ENCODE assay signal across 8 cellular contexts in genomic region chr1:47179023-47179987, GRCh38. TPM values are rescaled to one million over a fixed set of nuclear protein-coding genes. Genes with fewer than 3 reads are reported as not detected.
DNase-seq lines count a peak whose midpoint lies in the region; ATAC-seq and TF ChIP-seq lines count a peak whose summit lies in the region.

No MANE protein-coding gene starts in this region.

- no peaks in the 10 kb centered on the region for H3K36me3 ChIP-seq in GM23248 (ENCODE audit: low read depth)
- H3K36me3 ChIP-seq in KOPT-K1 (ENCODE audit: insufficient read depth, low read length), result no peaks in the 10 kb centered on the region
- no peaks in the 10 kb centered on the region for H3K36me3 ChIP-seq in Peyer's patch
- H3K36me3 ChIP-seq in fibroblast of lung (ENCODE audit: control insufficient read depth, insufficient read depth, low read length), result no peaks in the 10 kb centered on the region

- H3K4me3 ChIP-seq in GM23248, result peak overlapping the region; percentile 87
- peak overlapping the region; percentile 19 to 50 (median 36) for H3K4me3 ChIP-seq in Peyer's patch
- H3K4me3 ChIP-seq in fibroblast of lung (replicated peaks in 1 of 4; ENCODE audit: control extremely low read depth in 1 of 4, insufficient read depth in 1 of 4, low read depth in 3 of 4, low read length in 4 of 4), result peak overlapping the region; percentile 4 to 65 (median 36)

- no peaks in the 10 kb centered on the region for H3K9me3 Mint-ChIP-seq in naive thymus-derived CD8-positive, alpha-beta T cell

- DNase-seq in EH (ENCODE audit: low read depth) (peak; percentile 95), GM23248 (peak; percentile 97), Peyer's patch (peak; percentile 62 to 93 (median 93)), activated T-helper 1 cell treated with Interleukin-2 at 50 U/mL for 16 hours (ENCODE audit: low read depth) (peak; percentile 34), fibroblast of lung (ENCODE audit: low read depth in 2 of 2) (peak; percentile 91 to 92)
- peak; percentile 36 to 74 (median 52) for DNase-seq in naive thymus-derived CD8-positive, alpha-beta T cell
- DNase-seq in stimulated activated naive CD4-positive, alpha-beta T cell (lab: John Stamatoyannopoulos, UW), result peak; percentile 8 to 58 (median 46)

- peak; percentile 40 to 94 (median 84) for TF ChIP-seq CTCF in Peyer's patch (IDR thresholded peaks at IDR 0.05)
- peak; percentile 89 to 91 for TF ChIP-seq CTCF in fibroblast of lung (conservative IDR thresholded peaks at IDR 0.05 in 1 of 2, IDR thresholded peaks at IDR 0.05 in 1 of 2; ENCODE audit: low read depth in 1 of 2, low read length in 2 of 2)

- H2AFZ ChIP-seq in GM23248 (peak overlapping the region; percentile 100), fibroblast of lung (ENCODE audit: low read length) (peak overlapping the region; percentile 85)

- TF ChIP-seq POLR2A in Peyer's patch (IDR thresholded peaks at IDR 0.05), result peak in 1 of 2 donors; percentile 39

- no peaks in the 10 kb centered on the region for H3K36me3 Mint-ChIP-seq in naive thymus-derived CD8-positive, alpha-beta T cell

- POLR2A ChIA-PET in naive thymus-derived CD8-positive, alpha-beta T cell (lab: Charles Lee), result no interaction called here

- H3K9ac ChIP-seq in GM23248, result peak overlapping the region; percentile 73
- no peak overlapping the region for H3K9ac ChIP-seq in fibroblast of lung (ENCODE audit: insufficient read depth, low read length)

- H3K27ac Mint-ChIP-seq in naive thymus-derived CD8-positive, alpha-beta T cell, result peak overlapping the region in 4 of 10 donors; percentile 54 to 96 (median 84)

- in situ Hi-C loops in GM23248 (cut with MboI), result no loop called here

- ATAC-seq in naive thymus-derived CD8-positive, alpha-beta T cell, result peak; percentile 71 to 72

- H3K79me2 ChIP-seq in GM23248 (ENCODE audit: insufficient read depth) (no peaks in the 10 kb centered on the region), fibroblast of lung (ENCODE audit: control insufficient read depth, insufficient read depth, low read length) (no peaks in the 10 kb centered on the region)

- peaks cover 11 to 20% (median 14%) of the 10 kb centered on the region in 4 donors for H3K4me1 Mint-ChIP-seq in naive thymus-derived CD8-positive, alpha-beta T cell

- no peaks in the 10 kb centered on the region for H3K9me2 ChIP-seq in GM23248 (ENCODE audit: insufficient read depth)

- H3F3A ChIP-seq in GM23248 (ENCODE audit: insufficient read depth), result 0 out of 2 replicates have a peak, but pooled peaks cover 3% of the 10 kb centered on the region

- H4K20me1 ChIP-seq in GM23248 (ENCODE audit: insufficient read depth) (no peaks in the 10 kb centered on the region), fibroblast of lung (ENCODE audit: control insufficient read depth, extremely low read depth, insufficient read depth, low read length) (no peaks in the 10 kb centered on the region)

- peak overlapping the region; percentile 51 for H3K27ac ChIP-seq in GM23248
- peak overlapping the region; percentile 7 for H3K27ac ChIP-seq in KOPT-K1 (ENCODE audit: low read depth, low read length, poor library complexity, severe bottlenecking)
- peak overlapping the region in 1 of 4 donors; percentile 51 for H3K27ac ChIP-seq in Peyer's patch
- H3K27ac ChIP-seq in fibroblast of lung (ENCODE audit: insufficient read depth, low read length), result no peak overlapping the region

- peak overlapping the region; percentile 62 to 92 (median 78) for H3K4me3 Mint-ChIP-seq in naive thymus-derived CD8-positive, alpha-beta T cell

- peak overlapping the region; percentile 100 for H3K4me2 ChIP-seq in GM23248 (ENCODE audit: unreplicated experiment)
- peak overlapping the region; percentile 61 for H3K4me2 ChIP-seq in fibroblast of lung (ENCODE audit: extremely low read depth, insufficient read depth, low read length)

- H3K27me3 ChIP-seq in GM23248 (replicated peaks; ENCODE audit: insufficient read depth), result 0 out of 2 replicates have a peak, but pooled peaks cover 5% of the 10 kb centered on the region
- H3K27me3 ChIP-seq in Peyer's patch, result no peaks in the 10 kb centered on the region
- H3K27me3 ChIP-seq in fibroblast of lung (ENCODE audit: control insufficient read depth, insufficient read depth, low read length), result no peaks in the 10 kb centered on the region

- 1 to 3% methylated on average over 29 to 30 of the region's 30 CpGs for WGBS in GM23248 (ENCODE audit: low coverage in 1 of 2, low lambda C conversion rate in 2 of 2, missing lambda C conversion rate in 2 of 2), 2 experiments

- H3K4me1 ChIP-seq in GM23248 (ENCODE audit: insufficient read depth) (no peaks in the 10 kb centered on the region), Peyer's patch (peaks cover 0 to 15% (median 3%) of the 10 kb centered on the region in 4 donors), fibroblast of lung (ENCODE audit: control insufficient read depth, extremely low read depth, insufficient read depth, low read length) (no peaks in the 10 kb centered on the region)

- peaks cover 17 to 84% (median 51%) of the 10 kb centered on the region in 5 donors for H3K27me3 Mint-ChIP-seq in naive thymus-derived CD8-positive, alpha-beta T cell

- H3K9me3 ChIP-seq in GM23248 (ENCODE audit: low read depth) (no peaks in the 10 kb centered on the region), KOPT-K1 (ENCODE audit: insufficient read depth, low read length, poor library complexity, severe bottlenecking) (no peaks in the 10 kb centered on the region), Peyer's patch (no peaks in the 10 kb centered on the region), fibroblast of lung (ENCODE audit: control insufficient read depth, insufficient read depth, low read depth, low read length) (no peaks in the 10 kb centered on the region)

RNA-seq across cellular contexts. Expression of gene PDZK1IP1, which starts 10.5 kb away (rescaled TPM):
- not detected in 2 replicates for total RNA-seq in GM23248 (2014; rRNA removed; shearing (Covaris generic))
- polyA plus RNA-seq in GM23248 (2016; fragmentation: Nextera tagmentation; extraction: Ambion mirVana) (not detected in 2 replicates), fibroblast of lung (not detected in 2 replicates)
- total RNA-seq in Peyer's patch (100 to 1,000 TPM in 2 of 4 donors, 10 to 100 TPM in 1, 1 to 10 TPM in 1; 5.8 to 224 (median 104) TPM), fibroblast of lung (not detected in 2 replicates)
- polyA plus RNA-seq in fibroblast of lung (2012), result not detected in 2 replicates
- polyA minus RNA-seq in fibroblast of lung (ENCODE audit: low replicate concordance), result not detected in 2 replicates
- total RNA-seq in naive thymus-derived CD8-positive, alpha-beta T cell, result not detected
- polyA plus RNA-seq in naive thymus-derived CD8-positive, alpha-beta T cell, result not detected

RNA-seq across cellular contexts. Expression of gene CYP4A22, which starts 42.1 kb away (rescaled TPM):
- not detected in 2 replicates for total RNA-seq in GM23248 (2014; rRNA removed; shearing (Covaris generic))
- polyA plus RNA-seq in GM23248 (2016; fragmentation: Nextera tagmentation; extraction: Ambion mirVana) (not detected in 2 replicates), fibroblast of lung (not detected in 2 replicates)
- total RNA-seq in Peyer's patch (under 1 TPM in 2 of 4 donors, not detected in 2; 0.47 to 0.88 TPM), fibroblast of lung (not detected in 2 replicates)
- polyA plus RNA-seq in fibroblast of lung (2012), result not detected in 2 replicates
- 3.9 TPM in 1 of 2 replicates, not detected in the other for polyA minus RNA-seq in fibroblast of lung (ENCODE audit: low replicate concordance)
- not detected for total RNA-seq in naive thymus-derived CD8-positive, alpha-beta T cell
- not detected for polyA plus RNA-seq in naive thymus-derived CD8-positive, alpha-beta T cell

RNA-seq across cellular contexts. Expression of gene TAL1, which starts 52.7 kb away (rescaled TPM):
- not detected in 2 replicates for total RNA-seq in GM23248 (2014; rRNA removed; shearing (Covaris generic))
- polyA plus RNA-seq in GM23248 (2016; fragmentation: Nextera tagmentation; extraction: Ambion mirVana) (not detected in 2 replicates), fibroblast of lung (0.01 TPM in 1 of 2 replicates, not detected in the other)
- total RNA-seq in Peyer's patch (1 to 10 TPM; 1.2 to 7.4 (median 2.9) TPM), fibroblast of lung (under 0.01 TPM in 1 of 2 replicates, not detected in the other)
- polyA plus RNA-seq in fibroblast of lung (2012), result not detected in 2 replicates
- polyA minus RNA-seq in fibroblast of lung (ENCODE audit: low replicate concordance), result not detected in 2 replicates
- total RNA-seq in naive thymus-derived CD8-positive, alpha-beta T cell, result not detected
- not detected for polyA plus RNA-seq in naive thymus-derived CD8-positive, alpha-beta T cell

Comparison
In these comparisons a context has a peak if more than half of its experiments do, and no peak if none do; other contexts are left out.
1. DNase-seq: peak in every context shown above with its lines; median percentile 97 in GM23248; 95 in EH; 93 in Peyer's patch; 92 in fibroblast of lung; 52 in naive thymus-derived CD8-positive, alpha-beta T cell; 46 in stimulated activated naive CD4-positive, alpha-beta T cell; 34 in activated T-helper 1 cell treated with Interleukin-2 at 50 U/mL for 16 hours.
2. H3K4me3 ChIP-seq: peak in every context shown above with its lines; median percentile 87 in GM23248; 36 in Peyer's patch; 36 in fibroblast of lung.